In genomic region chr9:79026311-79026710, GRCh38 we compare ENCODE assay signal across 8 cellular contexts.
DNase-seq lines count a peak whose midpoint lies in the region; ATAC-seq and TF ChIP-seq lines count a peak whose summit lies in the region.

No MANE protein-coding gene starts in this region.

- CTCF ChIA-PET in MCF 10A (lab: Yijun Ruan, JAX): interaction anchor here (0.8 to 1.0 kb wide), 2 partner anchors 9 to 154 kb away, joined by 3 read pairs; no protein-coding TSS in a partner anchor

- ATAC-seq in HG03469 (IDR thresholded peaks at IDR 0.05; ENCODE audit: unreplicated experiment) (peak; percentile 74), SK-N-SH treated with all-trans-retinoic acid at 6 μM for 48 hours (peak; percentile 32), natural killer cell (no peak)

- H3K27ac Mint-ChIP-seq in MCF 10A (ENCODE audit: low read depth, unreplicated experiment) (peak overlapping the region; percentile 78), natural killer cell (no peak overlapping the region)

- peaks cover 0 to 3% of the 10 kb centered on the region in 2 donors for H3K9me3 ChIP-seq in breast epithelium

- H3K36me3 Mint-ChIP-seq in MCF 10A (ENCODE audit: insufficient read depth, unreplicated experiment) (no peaks in the 10 kb centered on the region), natural killer cell (no peaks in the 10 kb centered on the region)

- H3K9me3 Mint-ChIP-seq in MCF 10A (ENCODE audit: unreplicated experiment) (no peaks in the 10 kb centered on the region), natural killer cell (peaks cover 0 to 3% of the 10 kb centered on the region in 2 donors)

- H3K4me3 ChIP-seq in breast epithelium: no peak overlapping the region

- H3K27me3 Mint-ChIP-seq in MCF 10A (ENCODE audit: insufficient read depth, unreplicated experiment): no peaks in the 10 kb centered on the region
- no peaks in the 10 kb centered on the region for H3K27me3 Mint-ChIP-seq in natural killer cell (ENCODE audit: low read depth in 2 of 2)

- POLR2A ChIA-PET in MCF 10A (lab: Yijun Ruan, JAX): interaction anchor here (0.6 to 1.5 kb wide), 10 partner anchors 10 to 368 kb away, joined by 3 to 10 read pairs (median 3); no protein-coding TSS in a partner anchor

- no peaks in the 10 kb centered on the region for H3K36me3 ChIP-seq in breast epithelium

- BruUV-seq in MCF 10A (replicated peaks; lab: Mats Ljungman, UMichigan): no TSS peak

- H3K4me1 Mint-ChIP-seq in MCF 10A (ENCODE audit: insufficient read depth, unreplicated experiment) (peaks cover 45% of the 10 kb centered on the region), natural killer cell (no peaks in the 10 kb centered on the region)

- H3K4me3 Mint-ChIP-seq in MCF 10A (ENCODE audit: unreplicated experiment): peak overlapping the region; percentile 10
- H3K4me3 Mint-ChIP-seq in natural killer cell: no peak overlapping the region

- no peaks in the 10 kb centered on the region for H3K27me3 ChIP-seq in breast epithelium

- no peaks in the 10 kb centered on the region for H3K4me1 ChIP-seq in breast epithelium

- TF ChIP-seq CTCF in MCF 10A (IDR thresholded peaks at IDR 0.05; ENCODE audit: unreplicated experiment) (no peak), breast epithelium (IDR thresholded peaks at IDR 0.05) (no peak), natural killer cell (IDR thresholded peaks at IDR 0.05) (no peak)

- no peak overlapping the region for H3K27ac ChIP-seq in breast epithelium

- intact Hi-C loops in MCF 10A (cut with micrococcal nuclease): loop anchor here (10.0 kb wide), 1 partner anchor 202 kb away; no protein-coding TSS in a partner anchor
- intact Hi-C loops in breast epithelium (cut with DNase I; ENCODE audit: low total_unique reads): no loop called here
- intact Hi-C loops in natural killer cell (cut with micrococcal nuclease): no loop called here

- no peak for TF ChIP-seq POLR2A in breast epithelium (IDR thresholded peaks at IDR 0.05)

- DNase-seq in MCF 10A (ENCODE audit: unreplicated experiment) (peak; percentile 67), breast epithelium (ENCODE audit: low spot score in 2 of 2) (no peak), ureter (ENCODE audit: low spot score) (peak; percentile 44), putamen (ENCODE audit: low spot score) (no peak), natural killer cell (no peak), C1 segment of cervical spinal cord (lab: John Stamatoyannopoulos, UW) (no peak)

TF ChIP-seq in SK-N-SH treated with all-trans-retinoic acid at 6 μM for 48 hours, 23 proteins besides CTCF, POLR2A, EP300 and RAD21:
- TF ChIP-seq PATZ1 (CRISPR knock-in tag; IDR thresholded peaks at IDR 0.05; ENCODE audit: borderline replicate concordance) (no peak), CSDC2 (CRISPR knock-in tag; IDR thresholded peaks at IDR 0.05) (no peak), ZNF565 (CRISPR knock-in tag; conservative IDR thresholded peaks at IDR 0.05; ENCODE audit: low read depth) (no peak), OSR1 (CRISPR knock-in tag; IDR thresholded peaks at IDR 0.05) (0 out of 2 replicates have a peak, but pooled peaks have one; percentile 10)

Comparison
In these comparisons a context has a peak if more than half of its experiments do, and no peak if none do; other contexts are left out.
1. DNase-seq: peak in MCF 10A (single experiment) and ureter (single experiment); none in breast epithelium (0 of 2), putamen (single experiment), natural killer cell (single experiment) and C1 segment of cervical spinal cord (0 of 14).
2. ATAC-seq: peak in HG03469 (single experiment) and SK-N-SH treated with all-trans-retinoic acid at 6 μM for 48 hours (single experiment); none in natural killer cell (0 of 3).